ENCODE assay signal across 1 cellular context in genomic region chr11:557328-558132, GRCh38.
TF ChIP-seq lines count a peak whose summit lies in the region.

No MANE protein-coding gene starts in this region.

TF ChIP-seq in WTC11, 78 proteins besides CTCF, POLR2A, EP300 and RAD21 (continued from another document):
- TF ChIP-seq CDX4 (CRISPR knock-in tag; IDR thresholded peaks at IDR 0.05; ENCODE audit: borderline replicate concordance) (no peak), ZNF532 (CRISPR knock-in tag; IDR thresholded peaks at IDR 0.05; ENCODE audit: borderline replicate concordance) (no peak)
